In the genomic region with DNA sequence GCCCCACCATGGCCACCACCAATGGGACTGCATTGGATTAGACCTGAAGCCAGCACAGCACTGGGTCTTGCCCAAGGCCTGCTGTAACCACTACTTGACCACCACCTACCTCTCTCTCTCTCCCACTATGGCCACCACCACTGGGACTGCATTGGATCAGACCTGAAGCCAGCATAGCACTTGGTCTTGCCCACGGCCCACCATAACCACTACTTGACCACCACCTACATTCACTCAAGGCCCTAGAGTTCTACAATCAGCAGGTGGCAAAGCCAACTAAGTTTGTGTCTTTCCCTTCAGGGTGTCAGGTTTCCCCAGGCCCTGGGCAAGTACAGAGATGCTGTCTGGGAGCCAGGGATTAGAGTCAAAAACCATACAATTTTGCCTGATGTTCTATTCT, we compare ENCODE assay signal across 25 cellular contexts. TPM values are rescaled to one million over a fixed set of nuclear protein-coding genes. Genes with fewer than 3 reads are reported as not detected.
"Had no signal": no experiment of that assay in that cellular context is flagged by ENCODE, and none has a peak within 500 bp of the region (broad histone marks: within the 10 kb centered on the region; RNA-seq: fewer than 3 reads in every experiment).

No MANE protein-coding gene starts in this region.

- H3K4me1 ChIP-seq: colonic mucosa, esophagus squamous epithelium, gastroesophageal sphincter had no signal

- H3K4me3 ChIP-seq: colonic mucosa, esophagus squamous epithelium, gastroesophageal sphincter, heart left ventricle, hepatocyte, left ventricle myocardium inferior, lower lobe of right lung, mucosa of descending colon had no signal

- ATAC-seq: effector memory CD8-positive, alpha-beta T cell; esophagus mucosa; gastroesophageal sphincter; left colon; left lobe of liver; mucosa of descending colon had no signal

- H3K4me2 ChIP-seq: hepatocyte had no signal

- H3K9me3 ChIP-seq: colonic mucosa had no signal

- H3K27me3 ChIP-seq: colonic mucosa, esophagus squamous epithelium, gastroesophageal sphincter, heart left ventricle, hepatocyte had no signal

- DNase-seq: colonic mucosa; cortex of kidney; effector CD8-positive, alpha-beta T cell; effector memory CD8-positive, alpha-beta T cell; endodermal cell; erythroblast; esophagus squamous epithelium; foreskin fibroblast; foreskin melanocyte; heart left ventricle; hypothalamus; immature natural killer cell; islet precursor cell; kidney; kidney glomerular epithelial cell; left colon; left ventricle myocardium inferior; lower lobe of right lung; mesenchymal stem cell; mucosa of descending colon had no signal

- H3K36me3 ChIP-seq: colonic mucosa, heart left ventricle, left ventricle myocardium inferior, lower lobe of right lung had no signal

- H2AFZ ChIP-seq: hepatocyte had no signal

- H3K27ac ChIP-seq: colonic mucosa, esophagus squamous epithelium, gastroesophageal sphincter, heart left ventricle, hepatocyte, left ventricle myocardium inferior, lower lobe of right lung had no signal

RNA-seq across cellular contexts. Expression of gene ESYT3, which starts 57.6 kb away (rescaled TPM):
- total RNA-seq: lung microvascular endothelial cell had no signal
- polyA plus RNA-seq: immature natural killer cell had no signal
